In genomic region chr2:241569831-241570281, GRCh38 we compare ENCODE assay signal across 30 cellular contexts. TPM values are rescaled to one million over a fixed set of nuclear protein-coding genes. Genes with fewer than 3 reads are reported as not detected.
DNase-seq lines count a peak whose midpoint lies in the region; ATAC-seq and TF ChIP-seq lines count a peak whose summit lies in the region.
"Had no signal": no experiment of that assay in that cellular context is flagged by ENCODE, and none has a peak within 500 bp of the region (broad histone marks: within the 10 kb centered on the region; RNA-seq: fewer than 3 reads in every experiment).

No MANE protein-coding gene starts in this region.

- H3K9ac ChIP-seq in neuronal stem cell (ENCODE audit: low read depth, low read length, poor library complexity) (peak overlapping the region; percentile 84), mammary epithelial cell (ENCODE audit: insufficient read depth, low read length) (no peak overlapping the region)

- H3K4me2 ChIP-seq in neuronal stem cell (ENCODE audit: insufficient read depth, low read length, poor library complexity, severe bottlenecking) = peak overlapping the region; percentile 18
- no peak overlapping the region for H3K4me2 ChIP-seq in mammary epithelial cell (ENCODE audit: insufficient read depth, low read depth, low read length)
- H3K4me2 ChIP-seq: hepatocyte had no signal

- H2AK5ac ChIP-seq in neuronal stem cell (ENCODE audit: low read depth, low read length) = no peak overlapping the region

- H4K91ac ChIP-seq in neuronal stem cell (ENCODE audit: low read depth, low read length, poor library complexity) = no peak overlapping the region

- H3K27me3 ChIP-seq in neuronal stem cell (ENCODE audit: control insufficient read depth in 3 of 3, insufficient read depth in 3 of 3, low read depth in 1 of 3, low read length in 3 of 3) = peaks cover 0 to 12% (median 0%) of the 10 kb centered on the region in 3 experiments
- no peaks in the 10 kb centered on the region for H3K27me3 ChIP-seq in upper lobe of right lung
- H3K27me3 ChIP-seq in mammary epithelial cell (ENCODE audit: insufficient read depth, low read length) = no peaks in the 10 kb centered on the region
- H3K27me3 ChIP-seq: body of pancreas, dorsolateral prefrontal cortex, gastroesophageal sphincter, hepatocyte, suprapubic skin had no signal

- H2BK120ac ChIP-seq in neuronal stem cell (ENCODE audit: low read depth, low read length) = no peak overlapping the region

- peak; percentile 1 for DNase-seq in activated naive CD4-positive, alpha-beta T cell treated with anti-CD3 and anti-CD28 coated beads, Interleukin-2, amount 10 ng/mL, durations not matched to agents 7 days and 5 days
- no peak for DNase-seq in activated naive CD4-positive, alpha-beta T cell (lab: John Stamatoyannopoulos, UW)
- DNase-seq in neuronal stem cell (ENCODE audit: low spot score) (no peak), upper lobe of right lung (peak; percentile 56), omental fat pad (ENCODE audit: low spot score) (no peak), mammary epithelial cell (no peak)
- DNase-seq: 8988T; activated CD4-positive, alpha-beta T cell treated with anti-CD3 and anti-CD28 coated beads, Interleukin-2, amount 50 U/mL, for 48 hours; activated CD4-positive, CD25-positive, alpha-beta regulatory T cell treated with anti-CD3 and anti-CD28 coated beads, Interleukin-2, amount 50 U/mL, for 72 hours; activated naive CD4-positive, alpha-beta T cell treated with Interleukin-2 at 50 U/mL for 16 hours; body of pancreas; cerebellar nuclear complex; COR-L47; DMS53; KG1; naive B cell; NCI-H1092 treated with DMSO at 0.1 percent for 48 hours; NCI-H1930; NCI-H526; NK-92 treated with Interleukin-12 subunit alpha and Interleukin-12 subunit beta, amount 100 ng/mL, for 24 hours; PC-3; stimulated activated naive CD4-positive, alpha-beta T cell treated with Interleukin-2 at 50 U/mL for 16 hours; T-helper 17 cell had no signal

- H3K36me3 Mint-ChIP-seq in activated naive CD4-positive, alpha-beta T cell treated with anti-CD3 and anti-CD28 coated beads, Interleukin-2, amount 10 ng/mL, durations not matched to agents 7 days and 5 days = no peaks in the 10 kb centered on the region
- H3K36me3 Mint-ChIP-seq: naive B cell had no signal

- H3K27ac Mint-ChIP-seq in activated naive CD4-positive, alpha-beta T cell treated with anti-CD3 and anti-CD28 coated beads, Interleukin-2, amount 10 ng/mL, durations not matched to agents 7 days and 5 days = no peak overlapping the region
- H3K27ac Mint-ChIP-seq: T-helper 17 cell had no signal

- no TSS peak for BruUV-seq in mammary epithelial cell (replicated peaks; lab: Mats Ljungman, UMichigan)

- intact Hi-C loops in upper lobe of right lung (cut with DNase I) (no loop called here), mammary epithelial cell (cut with micrococcal nuclease) (no loop called here)

- H3K23ac ChIP-seq in neuronal stem cell (ENCODE audit: low read depth, low read length, poor library complexity) = peak overlapping the region; percentile 80

- no peaks in the 10 kb centered on the region for H4K20me1 ChIP-seq in mammary epithelial cell (ENCODE audit: insufficient read depth, low read length)

- H3K9me3 ChIP-seq in neuronal stem cell (replicated peaks in 1 of 2; ENCODE audit: control insufficient read depth in 2 of 2, insufficient read depth in 1 of 2, low read depth in 1 of 2, low read length in 2 of 2) (no peaks in the 10 kb centered on the region), upper lobe of right lung (no peaks in the 10 kb centered on the region), mammary epithelial cell (replicated peaks; ENCODE audit: insufficient read depth, low read length) (no peaks in the 10 kb centered on the region)
- H3K9me3 ChIP-seq: body of pancreas, gastroesophageal sphincter, suprapubic skin had no signal

- H2AFZ ChIP-seq in neuronal stem cell (ENCODE audit: low read length) (no peak overlapping the region), mammary epithelial cell (ENCODE audit: low read depth, low read length) (no peak overlapping the region)
- H2AFZ ChIP-seq: hepatocyte had no signal

- no peaks in the 10 kb centered on the region for H3K9me3 Mint-ChIP-seq in activated naive CD4-positive, alpha-beta T cell treated with anti-CD3 and anti-CD28 coated beads, Interleukin-2, amount 10 ng/mL, durations not matched to agents 7 days and 5 days

- H3K4me3 Mint-ChIP-seq in activated naive CD4-positive, alpha-beta T cell treated with anti-CD3 and anti-CD28 coated beads, Interleukin-2, amount 10 ng/mL, durations not matched to agents 7 days and 5 days = no peak overlapping the region
- H3K4me3 Mint-ChIP-seq: naive B cell had no signal

- H3K4me1 Mint-ChIP-seq in activated naive CD4-positive, alpha-beta T cell treated with anti-CD3 and anti-CD28 coated beads, Interleukin-2, amount 10 ng/mL, durations not matched to agents 7 days and 5 days = no peaks in the 10 kb centered on the region
- H3K4me1 Mint-ChIP-seq: T-helper 17 cell had no signal

- peak overlapping the region; percentile 58 for H2BK12ac ChIP-seq in neuronal stem cell (ENCODE audit: low read length)

- no peak overlapping the region for H2BK15ac ChIP-seq in neuronal stem cell (ENCODE audit: low read length)

- no peaks in the 10 kb centered on the region for H3K36me3 ChIP-seq in neuronal stem cell (replicated peaks in 1 of 2; ENCODE audit: control insufficient read depth in 2 of 2, insufficient read depth in 2 of 2, low read length in 2 of 2)
- peaks cover 15% of the 10 kb centered on the region for H3K36me3 ChIP-seq in upper lobe of right lung
- no peaks in the 10 kb centered on the region for H3K36me3 ChIP-seq in mammary epithelial cell (ENCODE audit: insufficient read depth, low read length)

- peak overlapping the region; percentile 84 for H3K4ac ChIP-seq in neuronal stem cell (ENCODE audit: low read length)

- CTCF ChIA-PET in activated naive CD4-positive, alpha-beta T cell treated with anti-CD3 and anti-CD28 coated beads, Interleukin-2, amount 10 ng/mL, durations not matched to agents 7 days and 5 days (lab: Charles Lee) = no interaction called here
- CTCF ChIA-PET in mammary epithelial cell (lab: Charles Lee; ENCODE audit: low non-redundant PET) = no interaction called here

- TF ChIP-seq CTCF in upper lobe of right lung (IDR thresholded peaks at IDR 0.05) = no peak
- TF ChIP-seq CTCF in omental fat pad (IDR thresholded peaks at IDR 0.05) = no peak
- TF ChIP-seq CTCF in mammary epithelial cell (conservative IDR thresholded peaks at IDR 0.05 in 1 of 2, IDR thresholded peaks at IDR 0.05 in 1 of 2; ENCODE audit: extremely low read depth in 1 of 2, insufficient read depth in 1 of 2, low read depth in 1 of 2, low read length in 2 of 2) = no peak

- dilution Hi-C loops in mammary epithelial cell (cut with HindIII; ENCODE audit: low sequenced_read_pairs) = no loop called here

- H3K27me3 Mint-ChIP-seq in activated naive CD4-positive, alpha-beta T cell treated with anti-CD3 and anti-CD28 coated beads, Interleukin-2, amount 10 ng/mL, durations not matched to agents 7 days and 5 days = no peaks in the 10 kb centered on the region
- H3K27me3 Mint-ChIP-seq: naive B cell, T-helper 17 cell had no signal

- no peak overlapping the region for H4K8ac ChIP-seq in neuronal stem cell (ENCODE audit: low read depth, low read length)

- H3K79me1 ChIP-seq in neuronal stem cell (ENCODE audit: low read depth, low read length) = peaks cover 3% of the 10 kb centered on the region

- H2BK5ac ChIP-seq in neuronal stem cell (ENCODE audit: low read length) = no peak overlapping the region

- in situ Hi-C loops in mammary epithelial cell (cut with MboI; ENCODE audit: low sequenced_read_pairs in 2 of 2) = no loop called here

- peak; percentile 22 for ATAC-seq in esophagus mucosa
- ATAC-seq in upper lobe of right lung = no peak
- no peak for ATAC-seq in omental fat pad (ENCODE audit: low FRiP score)
- ATAC-seq in GM18858 (IDR thresholded peaks at IDR 0.05; ENCODE audit: unreplicated experiment) = no peak
- ATAC-seq: body of pancreas, gastroesophageal sphincter, PC-3, T-helper 17 cell had no signal

- peak overlapping the region in 1 of 2 donors; percentile 30 for H3K4me3 ChIP-seq in neuronal stem cell (ENCODE audit: low read length in 2 of 2)
- H3K4me3 ChIP-seq in upper lobe of right lung = no peak overlapping the region
- H3K4me3 ChIP-seq in mammary epithelial cell (replicated peaks in 1 of 3; ENCODE audit: insufficient read depth in 1 of 3, low read depth in 2 of 3, low read length in 3 of 3) = no peak overlapping the region
- H3K4me3 ChIP-seq: body of pancreas, dorsolateral prefrontal cortex, gastroesophageal sphincter, hepatocyte, suprapubic skin had no signal

- peak overlapping the region; percentile 89 for H3K14ac ChIP-seq in neuronal stem cell (ENCODE audit: low read length)

- peaks cover 2 to 4% of the 10 kb centered on the region in 2 donors for H3K4me1 ChIP-seq in neuronal stem cell (ENCODE audit: control insufficient read depth in 2 of 2, insufficient read depth in 1 of 2, low read depth in 1 of 2, low read length in 2 of 2)
- no peaks in the 10 kb centered on the region for H3K4me1 ChIP-seq in upper lobe of right lung
- peaks cover under 1% of the 10 kb centered on the region for H3K4me1 ChIP-seq in mammary epithelial cell (ENCODE audit: insufficient read depth, low read length)
- H3K4me1 ChIP-seq: body of pancreas had no signal

- peak overlapping the region; percentile 71 for H3K18ac ChIP-seq in neuronal stem cell (ENCODE audit: low read length)

- H3K79me2 ChIP-seq in mammary epithelial cell (ENCODE audit: insufficient read depth, low read length) = peaks cover 17% of the 10 kb centered on the region

- H3K27ac ChIP-seq in neuronal stem cell (replicated peaks; ENCODE audit: low read length) = no peak overlapping the region
- H3K27ac ChIP-seq in upper lobe of right lung = no peak overlapping the region
- H3K27ac ChIP-seq in mammary epithelial cell (ENCODE audit: insufficient read depth, low read depth, low read length) = no peak overlapping the region
- H3K27ac ChIP-seq: body of pancreas, C4-2B, gastroesophageal sphincter, hepatocyte, suprapubic skin had no signal

- WGBS in neuronal stem cell (ENCODE audit: extremely low coverage in 2 of 2, insufficient read length in 2 of 2, insufficient replicate concordance in 1 of 2), 2 donors = no CpG with 5 or more reads among the region's 23 CpGs
- WGBS in mammary epithelial cell (ENCODE audit: low coverage, missing lambda C conversion rate) = 100% methylated on average over 13 of the region's 23 CpGs

RNA-seq across cellular contexts. Expression of gene BOK, which starts 11.3 kb away (rescaled TPM):
- total RNA-seq in esophagus mucosa = 35.0 TPM
- 5.1 TPM for polyA plus RNA-seq in neuronal stem cell (2013, experiment 1 of 2)
- polyA plus RNA-seq in neuronal stem cell (2013, experiment 2 of 2) = 4.7 TPM
- 56.4 TPM for total RNA-seq in upper lobe of right lung
- 100 to 1,000 TPM in 1 of 4 donors, 10 to 100 TPM in 3; 79.6 to 179 (median 88.2) TPM for total RNA-seq in omental fat pad
- 10 to 100 TPM; 21.3 to 38.5 TPM for total RNA-seq in mammary epithelial cell
- 23.3 TPM for polyA plus RNA-seq in mammary epithelial cell
- 7.2 TPM for polyA minus RNA-seq in mammary epithelial cell
- total RNA-seq: T-helper 17 cell had no signal

Comparison
In these comparisons a context has a peak if more than half of its experiments do, and no peak if none do; other contexts are left out.
1. DNase-seq: peak in activated naive CD4-positive, alpha-beta T cell treated with anti-CD3 and anti-CD28 coated beads, Interleukin-2, amount 10 ng/mL, durations not matched to agents 7 days and 5 days (single experiment) and upper lobe of right lung (single experiment); none in activated naive CD4-positive, alpha-beta T cell (0 of 4), neuronal stem cell (single experiment), omental fat pad (single experiment) and mammary epithelial cell (single experiment).